In genomic region chr1:211133393-211133840, GRCh38 we compare ENCODE assay signal across 1 cellular context.
A peak's percentile ranks its signal among the peaks of the same experiment; 100 is the strongest.
TF ChIP-seq lines count a peak whose summit lies in the region.

No MANE protein-coding gene starts in this region.

TF ChIP-seq in HEK293, 187 proteins besides CTCF, POLR2A, EP300 and RAD21 (continued from another document):
- TF ChIP-seq ZNF155 (tag by site-specific recombination; IDR thresholded peaks at IDR 0.05) (no peak), ZNF132 (tag by site-specific recombination; IDR thresholded peaks at IDR 0.05; ENCODE audit: borderline replicate concordance) (no peak), INSM2 (tag by site-specific recombination; IDR thresholded peaks at IDR 0.05) (no peak), ZNF692 (tag by site-specific recombination; IDR thresholded peaks at IDR 0.05) (0 out of 2 replicates have a peak, but pooled peaks have one; percentile 3), HIC1 (tag by site-specific recombination; IDR thresholded peaks at IDR 0.05) (0 out of 2 replicates have a peak, but pooled peaks have one; percentile 38), ZBTB7A (tag by site-specific recombination; IDR thresholded peaks at IDR 0.05; ENCODE audit: low read depth) (no peak), ZNF18 (tag by site-specific recombination; IDR thresholded peaks at IDR 0.05) (no peak), ZNF654 (tag by site-specific recombination; IDR thresholded peaks at IDR 0.05; ENCODE audit: low read depth) (no peak), ZNF558 (tag by site-specific recombination; IDR thresholded peaks at IDR 0.05) (no peak), ZNF423 (tag by site-specific recombination; IDR thresholded peaks at IDR 0.05) (peak; percentile 67)
